ENCODE assay signal across 33 cellular contexts in the genomic region with DNA sequence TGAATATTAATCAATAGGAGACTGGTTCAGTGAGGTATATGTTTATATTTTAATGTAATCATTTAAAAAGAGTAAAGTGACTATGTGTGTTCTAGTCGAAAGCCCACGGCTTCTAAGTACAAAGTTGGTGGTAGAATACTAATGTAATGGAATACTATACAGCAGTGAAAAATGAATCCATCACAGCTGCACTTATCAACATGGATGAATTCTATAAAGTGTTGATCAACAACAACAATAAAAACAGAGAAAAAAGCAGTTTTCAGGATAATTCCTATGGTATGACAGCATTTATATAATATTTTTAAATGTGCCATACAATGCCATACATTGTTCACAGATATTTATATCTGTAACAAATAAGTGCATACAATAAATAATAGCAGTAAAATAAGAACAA.
"Had no signal": no experiment of that assay in that cellular context is flagged by ENCODE, and none has a peak within 500 bp of the region (broad histone marks: within the 10 kb centered on the region; RNA-seq: fewer than 3 reads in every experiment).

No MANE protein-coding gene starts in this region.

- FAIRE-seq: astrocyte, bronchial epithelial cell had no signal

- H3K4me1 ChIP-seq: adrenal gland, ascending aorta, body of pancreas, breast epithelium had no signal

- DNase-seq: activated effector memory CD4-positive, alpha-beta T cell treated with anti-CD3 and anti-CD28 coated beads, Interleukin-2, amount 50 U/mL, for 16 hours; activated effector memory CD4-positive, alpha-beta T cell treated with Interleukin-2 at 50 U/mL for 16 hours; activated gamma-delta T cell; activated gamma-delta T cell treated with Interleukin-2 at 50 U/mL for 16 hours; activated naive CD4-positive, alpha-beta T cell; activated naive CD4-positive, alpha-beta T cell treated with anti-CD3 and anti-CD28 coated beads for 36 hours; activated naive CD4-positive, alpha-beta T cell treated with anti-CD3 and anti-CD28 coated beads, Interleukin-2, amount 10 ng/mL, durations not matched to agents 7 days and 5 days; activated naive CD4-positive, alpha-beta T cell treated with anti-CD3 and anti-CD28 coated beads, Interleukin-2, amount 50 U/mL, for 16 hours; activated naive CD4-positive, alpha-beta T cell treated with Interleukin-2 at 50 U/mL for 16 hours; activated naive CD8-positive, alpha-beta T cell treated with anti-CD3 and anti-CD28 coated beads for 36 hours; activated naive CD8-positive, alpha-beta T cell treated with anti-CD3 and anti-CD28 coated beads, Interleukin-2, amount 10 ng/mL, durations not matched to agents 7 days and 5 days; activated naive CD8-positive, alpha-beta T cell treated with anti-CD3 and anti-CD28 coated beads, Interleukin-2, amount 50 U/mL, for 24 hours; activated T-cell treated with anti-CD3 and anti-CD28 coated beads, Interleukin-2, amount 50 U/mL, for 24 hours; activated T-cell treated with anti-CD3 and anti-CD28 coated beads, Interleukin-2, amount 50 U/mL, for 4 hours; activated T-cell treated with anti-CD3 and anti-CD28 coated beads, Interleukin-2, amount 50 U/mL, for 48 hours; activated T-cell treated with anti-CD3 and anti-CD28 coated beads, Interleukin-2, amount 50 U/mL, for 72 hours; adrenal gland; amniotic stem cell; amygdala; anterior cingulate cortex; aorta; body of pancreas; brain microvascular endothelial cell; caudate nucleus; central memory CD4-positive, alpha-beta T cell; cerebellar nuclear complex had no signal

- H3K4me3 ChIP-seq: adrenal gland, ascending aorta, body of pancreas, breast epithelium, cardiac muscle cell had no signal

- H3K36me3 ChIP-seq: adrenal gland, ascending aorta, brain microvascular endothelial cell, breast epithelium, cardiac muscle cell had no signal

- ATAC-seq: activated naive CD4-positive, alpha-beta T cell treated with anti-CD3 and anti-CD28 coated beads, Interleukin-2, amount 50 U/mL, for 72 hours; activated naive CD8-positive, alpha-beta T cell treated with anti-CD3 and anti-CD28 coated beads, Interleukin-2, amount 50 U/mL, for 24 hours; activated T-cell treated with anti-CD3 and anti-CD28 coated beads, Interleukin-2, amount 50 U/mL, for 4 hours; activated T-cell treated with anti-CD3 and anti-CD28 coated beads, Interleukin-2, amount 50 U/mL, for 72 hours; activated T-helper 17 cell treated with anti-CD3 and anti-CD28 coated beads, Interleukin-2, amount 50 U/mL, for 72 hours; body of pancreas had no signal

- H3K9me3 ChIP-seq: adrenal gland, ascending aorta, body of pancreas had no signal

- H3K27me3 ChIP-seq: ascending aorta, brain microvascular endothelial cell, cardiac muscle cell had no signal

- H3K27ac ChIP-seq: adrenal gland, ascending aorta, body of pancreas, brain microvascular endothelial cell, breast epithelium, cardiac muscle cell had no signal
